Comparison of ENCODE assay signal across 29 cellular contexts in the genomic region with DNA sequence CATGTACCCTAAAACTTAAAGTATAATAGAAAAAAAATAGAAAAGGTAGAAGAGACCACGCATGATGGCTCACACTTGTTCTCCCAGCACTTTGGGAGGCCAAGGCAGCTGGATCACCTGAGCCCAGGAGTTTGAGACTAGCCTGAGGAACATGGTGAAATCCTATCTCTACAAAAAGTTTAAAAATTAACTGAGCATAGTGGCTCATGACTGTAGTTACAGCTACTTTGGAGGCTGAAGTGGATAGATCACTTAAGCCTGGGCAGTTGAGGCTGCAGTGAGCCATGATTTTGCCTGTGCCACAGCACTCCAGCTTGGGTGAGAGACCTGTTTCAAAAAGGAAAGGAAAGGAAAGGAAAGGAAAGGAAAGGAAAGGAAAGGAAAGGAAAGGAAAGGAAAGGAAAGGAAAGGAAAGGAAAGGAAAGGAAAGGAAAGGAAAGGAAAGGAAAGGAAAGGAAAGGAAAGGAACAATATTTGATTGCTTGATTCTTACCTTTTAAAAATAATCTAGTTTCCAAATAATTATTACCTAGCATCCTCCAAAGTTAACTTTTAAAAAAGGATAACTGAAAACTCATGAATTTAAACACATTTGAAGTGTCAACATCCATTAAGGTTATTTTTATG.
"Had no signal": no experiment of that assay in that cellular context is flagged by ENCODE, and none has a peak within 500 bp of the region (broad histone marks: within the 10 kb centered on the region; RNA-seq: fewer than 3 reads in every experiment).

No MANE protein-coding gene starts in this region.

- H3K4me1 ChIP-seq: body of pancreas, esophagus muscularis mucosa, foreskin keratinocyte, gastrocnemius medialis, heart left ventricle had no signal

- H3K4me3 ChIP-seq: body of pancreas, esophagus muscularis mucosa, gastrocnemius medialis, heart left ventricle had no signal

- H3K36me3 ChIP-seq: esophagus muscularis mucosa, gastrocnemius medialis, heart left ventricle, WERI-Rb-1 had no signal

- DNase-seq: activated B cell treated with CpG ODN at 0.5 μM for 24 hours; activated CD4-positive, alpha-beta T cell treated with anti-CD3 and anti-CD28 coated beads for 48 hours; activated CD4-positive, alpha-beta T cell treated with anti-CD3 and anti-CD28 coated beads, Interleukin-2, amount 50 U/mL, for 1 hour; activated CD4-positive, alpha-beta T cell treated with anti-CD3 and anti-CD28 coated beads, Interleukin-2, amount 50 U/mL, for 48 hours; activated CD8-positive, alpha-beta memory T cell treated with anti-CD3 and anti-CD28 coated beads for 24 hours; activated CD8-positive, alpha-beta T cell treated with anti-CD3 and anti-CD28 coated beads for 36 hours; activated effector memory CD4-positive, alpha-beta T cell treated with Interleukin-2 at 50 U/mL for 16 hours; activated gamma-delta T cell treated with Interleukin-2 at 50 U/mL for 16 hours; activated naive CD4-positive, alpha-beta T cell treated with anti-CD3 and anti-CD28 coated beads, Interleukin-2, amount 50 U/mL, for 16 hours; activated naive CD4-positive, alpha-beta T cell treated with Interleukin-2 at 50 U/mL for 16 hours; activated T-cell treated with anti-CD3 and anti-CD28 coated beads, Interleukin-2, amount 50 U/mL, for 4 hours; amniotic stem cell; anterior cingulate cortex; body of pancreas; caudate nucleus; cortex of kidney; dermis blood vessel endothelial cell; effector CD4-positive, alpha-beta T cell; effector memory CD8-positive, alpha-beta T cell; erythroblast; foreskin keratinocyte; gastrocnemius medialis; glutamatergic neuron; heart left ventricle; T-helper 9 cell; WERI-Rb-1 had no signal

- ATAC-seq: activated CD4-positive, CD25-positive, alpha-beta regulatory T cell treated with anti-CD3 and anti-CD28 coated beads, Interleukin-2, amount 50 U/mL, for 24 hours; activated CD8-positive, alpha-beta T cell treated with anti-CD3 and anti-CD28 coated beads for 36 hours; activated T-cell treated with anti-CD3 and anti-CD28 coated beads, Interleukin-2, amount 50 U/mL, for 4 hours; activated T-helper 17 cell treated with anti-CD3 and anti-CD28 coated beads, Interleukin-2, amount 50 U/mL, for 72 hours; body of pancreas; effector memory CD8-positive, alpha-beta T cell; foreskin keratinocyte; gastrocnemius medialis; heart left ventricle had no signal

- H3K27ac ChIP-seq: body of pancreas, esophagus muscularis mucosa, foreskin keratinocyte, gastrocnemius medialis, heart left ventricle, WERI-Rb-1 had no signal

- H3K27me3 ChIP-seq: body of pancreas, esophagus muscularis mucosa, foreskin keratinocyte, gastrocnemius medialis, heart left ventricle had no signal

- H3K9me3 ChIP-seq: body of pancreas, gastrocnemius medialis, heart left ventricle had no signal
